ENCODE assay signal across 14 cellular contexts in the genomic region with DNA sequence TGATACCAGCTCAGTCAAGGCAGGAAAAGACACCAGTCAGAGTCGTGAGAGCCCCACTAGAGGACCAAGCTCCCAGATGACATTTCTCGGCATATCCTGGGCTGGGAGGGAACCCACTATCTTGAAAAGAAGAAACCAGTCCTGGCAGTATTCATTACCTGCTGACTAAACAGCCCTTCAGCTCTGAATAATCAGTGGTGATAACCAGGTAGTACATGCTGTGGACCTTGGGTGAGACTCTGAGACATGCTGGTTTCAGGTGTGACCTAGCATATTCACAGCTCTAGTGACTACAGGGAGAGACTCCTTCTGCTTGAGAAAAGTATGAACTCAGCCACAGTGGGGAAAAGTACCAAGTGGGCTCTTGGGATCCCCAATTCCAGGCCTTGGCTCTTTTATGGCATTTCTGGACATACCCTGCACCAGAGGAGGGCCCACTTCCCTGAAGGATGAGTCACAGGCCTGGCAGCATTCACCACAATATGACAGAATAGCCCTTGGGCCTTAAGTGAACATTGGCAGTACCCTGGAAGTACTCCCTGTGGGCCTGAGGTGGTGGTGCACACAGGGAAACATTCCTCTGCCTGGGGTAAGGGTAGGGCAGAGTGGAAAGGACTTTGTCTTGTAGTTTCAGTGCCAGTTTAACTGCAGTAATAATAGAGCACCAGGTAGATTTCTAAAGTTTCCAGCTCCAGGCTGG.
DNase-seq lines count a peak whose midpoint lies in the region; ATAC-seq and TF ChIP-seq lines count a peak whose summit lies in the region.
"Had no signal": no experiment of that assay in that cellular context is flagged by ENCODE, and none has a peak within 500 bp of the region (broad histone marks: within the 10 kb centered on the region; RNA-seq: fewer than 3 reads in every experiment).

No MANE protein-coding gene starts in this region.

- no peak overlapping the region for H3K4me3 ChIP-seq in SJSA1

- no peak for ATAC-seq in GM18873 (IDR thresholded peaks at IDR 0.05; ENCODE audit: low FRiP score, unreplicated experiment)
- ATAC-seq: activated CD8-positive, alpha-beta T cell treated with anti-CD3 and anti-CD28 coated beads for 36 hours; Panc1 had no signal

- TF ChIP-seq CTCF in HFFc6 (IDR thresholded peaks at IDR 0.05): no peak; the same call in 1 of the 2 replicates

- H3K27me3 Mint-ChIP-seq in HFFc6 (ENCODE audit: insufficient read depth): peaks cover 2% of the 10 kb centered on the region; the same call in 1 of the 2 replicates

- no peaks in the 10 kb centered on the region; the same call in 1 of the 2 replicates for H3K36me3 ChIP-seq in SJSA1

- H3K27ac Mint-ChIP-seq in HFFc6: peak overlapping the region; percentile 27; the same call in 1 of the 2 replicates
- H3K27ac Mint-ChIP-seq: activated CD8-positive, alpha-beta T cell treated with anti-CD3 and anti-CD28 coated beads for 36 hours had no signal

- H3K9me3 Mint-ChIP-seq in HFFc6: peaks cover 19% of the 10 kb centered on the region

- peaks cover 41% of the 10 kb centered on the region for H3K36me3 Mint-ChIP-seq in HFFc6 (ENCODE audit: low read depth)

- DNase-seq in HFFc6: peak; percentile 52
- peak; percentile 99 to 100 for DNase-seq in SJSA1 (ENCODE audit: low read depth in 1 of 2, low spot score in 2 of 2)
- peak; percentile 72 for DNase-seq in fibroblast of gingiva (ENCODE audit: low read depth)
- peak; percentile 22 for DNase-seq in stromal cell of bone marrow (ENCODE audit: low read depth)
- no peak for DNase-seq in NCI-H524 treated with DMSO at 0.1 percent for 48 hours (lab: John Stamatoyannopoulos, UW)
- DNase-seq in DMS79 treated with DMSO at 0.1 percent for 48 hours (lab: John Stamatoyannopoulos, UW): no peak
- DNase-seq: activated CD8-positive, alpha-beta T cell treated with anti-CD3 and anti-CD28 coated beads for 36 hours; Caco-2; NCI-H1048; NCI-H345; nucleus accumbens; small intestine had no signal

- H3K27me3 ChIP-seq in SJSA1 (replicated peaks): no peaks in the 10 kb centered on the region

- peak overlapping the region; percentile 0 for H3K27ac ChIP-seq in SJSA1

- H3K9me3 ChIP-seq in SJSA1 (replicated peaks): no peaks in the 10 kb centered on the region; the same call in none of the 2 replicates

- peaks cover 73% of the 10 kb centered on the region for H3K4me1 Mint-ChIP-seq in HFFc6 (ENCODE audit: low read depth)

- H3K4me3 Mint-ChIP-seq in HFFc6: no peak overlapping the region
- H3K4me3 Mint-ChIP-seq: activated CD8-positive, alpha-beta T cell treated with anti-CD3 and anti-CD28 coated beads for 36 hours had no signal

- H3K4me1 ChIP-seq in SJSA1 (replicated peaks): peaks cover 34% of the 10 kb centered on the region
- H3K4me1 ChIP-seq: Caco-2 had no signal

Comparison
In these comparisons a context has a peak if more than half of its experiments do, and no peak if none do; other contexts are left out.
1. DNase-seq: peak in HFFc6 (single experiment), SJSA1 (2 of 2), fibroblast of gingiva (single experiment) and stromal cell of bone marrow (single experiment); none in NCI-H524 treated with DMSO at 0.1 percent for 48 hours (single experiment) and DMS79 treated with DMSO at 0.1 percent for 48 hours (single experiment).